Comparison of ENCODE assay signal across 10 cellular contexts in the genomic region with DNA sequence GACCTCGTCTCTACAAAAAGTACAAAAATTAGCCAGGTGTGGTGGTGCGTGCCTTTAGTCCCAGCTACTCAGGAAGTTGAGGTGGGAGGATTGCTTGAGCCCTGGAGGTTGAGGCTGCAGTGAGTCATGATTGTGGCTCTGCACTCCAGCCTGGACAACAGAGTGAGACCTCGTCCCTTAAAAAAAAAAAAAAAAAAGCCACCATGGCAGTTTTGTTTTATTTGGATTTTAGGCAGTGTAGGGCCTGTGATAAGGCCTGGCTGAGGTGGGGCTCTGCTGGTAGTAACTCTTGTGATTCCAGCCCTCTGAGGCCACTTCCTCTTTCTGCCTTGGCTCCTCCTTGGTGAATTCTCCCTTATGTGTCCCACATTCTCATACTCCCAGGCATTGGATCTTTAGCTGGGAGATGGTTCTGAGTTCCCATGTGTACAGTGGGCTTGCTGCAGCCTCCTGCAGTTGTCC. TPM values are rescaled to one million over a fixed set of nuclear protein-coding genes. Genes with fewer than 3 reads are reported as not detected.
DNase-seq lines count a peak whose midpoint lies in the region; ATAC-seq and TF ChIP-seq lines count a peak whose summit lies in the region.
"Had no signal": no experiment of that assay in that cellular context is flagged by ENCODE, and none has a peak within 500 bp of the region (broad histone marks: within the 10 kb centered on the region; RNA-seq: fewer than 3 reads in every experiment).

No MANE protein-coding gene starts in this region.

- no peak overlapping the region for H2AFZ ChIP-seq in SU-DHL-6 (ENCODE audit: low read depth, low read length, severe bottlenecking)

- H3K27ac ChIP-seq in SU-DHL-6 (ENCODE audit: low read depth, low read length) (peak overlapping the region; percentile 48), foreskin keratinocyte (no peak overlapping the region), thymus (ENCODE audit: low read depth) (peak overlapping the region; percentile 48), substantia nigra (ENCODE audit: low read depth, low read length, poor library complexity, severe bottlenecking) (no peak overlapping the region)
- H3K27ac ChIP-seq: C4-2B had no signal

- H3F3A ChIP-seq in SU-DHL-6 (ENCODE audit: insufficient read depth), result peaks cover 16% of the 10 kb centered on the region; the same call in 1 of the 2 replicates

- H3K27me3 ChIP-seq in SU-DHL-6 (ENCODE audit: low read length) (no peaks in the 10 kb centered on the region), foreskin keratinocyte (no peaks in the 10 kb centered on the region), thymus (ENCODE audit: control insufficient read depth, insufficient read depth) (no peaks in the 10 kb centered on the region)

- ATAC-seq in activated T-cell treated with anti-CD3 and anti-CD28 coated beads, Interleukin-2, amount 50 U/mL, for 4 hours, result no peak
- ATAC-seq in foreskin keratinocyte, result peak; percentile 33
- no peak for ATAC-seq in GM21723 (IDR thresholded peaks at IDR 0.05; ENCODE audit: unreplicated experiment)
- no peak for ATAC-seq in HG03469 (IDR thresholded peaks at IDR 0.05; ENCODE audit: unreplicated experiment)

- H3K79me2 ChIP-seq in SU-DHL-6 (ENCODE audit: insufficient read depth, low read length), result peaks cover 92% of the 10 kb centered on the region

- H3K36me3 ChIP-seq in SU-DHL-6 (ENCODE audit: low read length), result no peaks in the 10 kb centered on the region
- peaks cover 8% of the 10 kb centered on the region for H3K36me3 ChIP-seq in thymus (ENCODE audit: control insufficient read depth, insufficient read depth)

- peak overlapping the region; percentile 14 for H3K4me2 ChIP-seq in SU-DHL-6 (ENCODE audit: low read depth, low read length, poor library complexity, severe bottlenecking)

- H3K4me1 ChIP-seq in foreskin keratinocyte (peaks cover 14% of the 10 kb centered on the region), thymus (ENCODE audit: control insufficient read depth, insufficient read depth, low read length) (peaks cover 15% of the 10 kb centered on the region)

- peaks cover 17% of the 10 kb centered on the region for H3K36me3 Mint-ChIP-seq in activated T-cell treated with anti-CD3 and anti-CD28 coated beads, Interleukin-2, amount 50 U/mL, for 4 hours (ENCODE audit: insufficient read depth)

- no peak overlapping the region for H3K9ac ChIP-seq in SU-DHL-6 (ENCODE audit: low read length)

- H3K4me3 ChIP-seq in SU-DHL-6 (ENCODE audit: insufficient read depth, low read length, poor library complexity, severe bottlenecking), result no peak overlapping the region
- H3K4me3 ChIP-seq in thymus (ENCODE audit: low read length), result no peak overlapping the region

- no peaks in the 10 kb centered on the region for H3K27me3 Mint-ChIP-seq in activated T-cell treated with anti-CD3 and anti-CD28 coated beads, Interleukin-2, amount 50 U/mL, for 4 hours (ENCODE audit: low read depth)

- WGBS in thymus, result 48% methylated on average over 3 of the region's 3 CpGs

- peaks cover 68% of the 10 kb centered on the region for H3K4me1 Mint-ChIP-seq in activated T-cell treated with anti-CD3 and anti-CD28 coated beads, Interleukin-2, amount 50 U/mL, for 4 hours (ENCODE audit: low read depth)

- H4K20me1 ChIP-seq in SU-DHL-6 (ENCODE audit: low read depth, low read length), result peaks cover 12% of the 10 kb centered on the region; the same call in 1 of the 2 replicates

- H3K9me3 ChIP-seq in SU-DHL-6 (ENCODE audit: insufficient read depth, low read length), result no peaks in the 10 kb centered on the region
- H3K9me3 ChIP-seq in thymus (ENCODE audit: control insufficient read depth), result no peaks in the 10 kb centered on the region

- peaks cover 6% of the 10 kb centered on the region for H3K9me3 Mint-ChIP-seq in activated T-cell treated with anti-CD3 and anti-CD28 coated beads, Interleukin-2, amount 50 U/mL, for 4 hours

- TF ChIP-seq CTCF in SU-DHL-6 (IDR thresholded peaks at IDR 0.05; ENCODE audit: insufficient read depth, low read length, poor library complexity, severe bottlenecking) (no peak), foreskin keratinocyte (conservative IDR thresholded peaks at IDR 0.05) (no peak)

- DNase-seq in activated T-cell treated with anti-CD3 and anti-CD28 coated beads, Interleukin-2, amount 50 U/mL, for 4 hours, result no peak
- DNase-seq in activated T-cell treated with anti-CD3 and anti-CD28 coated beads, Interleukin-2, amount 50 U/mL, for 1 hour, result no peak
- DNase-seq in foreskin keratinocyte (peak in 1 of 2 donors; percentile 14), substantia nigra (lab: John Stamatoyannopoulos, UW) (no peak)
- DNase-seq: stimulated activated CD4-positive, alpha-beta T cell treated with anti-CD3 and anti-CD28 coated beads, Interleukin-2, amount 100 ng/mL, for 24 hours had no signal

- no peaks in the 10 kb centered on the region for H3K9me2 ChIP-seq in SU-DHL-6 (replicated peaks; ENCODE audit: insufficient read depth, low read length)

- H3K4me3 Mint-ChIP-seq in activated T-cell treated with anti-CD3 and anti-CD28 coated beads, Interleukin-2, amount 50 U/mL, for 4 hours, result peak overlapping the region; percentile 17

RNA-seq across cellular contexts. Expression of gene GATAD2A, which starts 39.2 kb away (rescaled TPM):
- total RNA-seq in activated T-cell treated with anti-CD3 and anti-CD28 coated beads, Interleukin-2, amount 50 U/mL, for 4 hours, result 100 to 1,000 TPM; 187 to 240 (median 205) TPM
- total RNA-seq in foreskin keratinocyte, result 67.7 and 80.2 TPM in 2 replicates
- polyA plus RNA-seq in foreskin keratinocyte (23.9 and 25.9 TPM in 2 replicates), thymus (20.9 TPM)

Comparison
In these comparisons a context has a peak if more than half of its experiments do, and no peak if none do; other contexts are left out.
1. H3K27ac ChIP-seq: peak in SU-DHL-6 (single experiment) and thymus (single experiment); none in foreskin keratinocyte (single experiment) and substantia nigra (single experiment).